ENCODE assay signal across 18 cellular contexts in the genomic region with DNA sequence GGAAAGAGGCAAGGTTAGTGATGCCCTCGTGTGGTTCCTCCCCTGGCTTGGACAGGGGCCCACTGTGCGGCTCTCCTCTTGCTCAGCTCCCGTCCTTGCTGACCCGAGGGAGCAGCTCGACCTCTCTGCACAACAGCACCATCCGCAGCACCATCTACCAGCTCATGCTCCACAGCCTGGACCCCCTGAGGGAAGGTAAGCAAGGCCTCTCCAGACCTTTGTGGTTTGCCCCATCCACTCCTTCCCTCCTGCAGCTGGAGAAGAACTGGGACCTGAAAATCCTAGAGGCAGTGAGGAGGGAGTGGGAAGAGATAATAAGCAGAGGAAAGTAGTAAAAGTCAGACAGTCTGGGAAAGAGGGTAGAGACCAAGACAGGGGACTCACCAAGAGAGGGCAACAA. TPM values are rescaled to one million over a fixed set of nuclear protein-coding genes. Genes with fewer than 3 reads are reported as not detected.
DNase-seq lines count a peak whose midpoint lies in the region; ATAC-seq, FAIRE-seq and TF ChIP-seq lines count a peak whose summit lies in the region.
"Had no signal": no experiment of that assay in that cellular context is flagged by ENCODE, and none has a peak within 500 bp of the region (broad histone marks: within the 10 kb centered on the region; RNA-seq: fewer than 3 reads in every experiment).

No MANE protein-coding gene starts in this region.

- no peaks in the 10 kb centered on the region for H3K9me3 Mint-ChIP-seq in activated CD4-positive, alpha-beta T cell treated with anti-CD3 and anti-CD28 coated beads for 36 hours (ENCODE audit: low read depth)
- H3K9me3 Mint-ChIP-seq: CD14-positive monocyte; CD8-positive, alpha-beta T cell had no signal

- POLR2A ChIA-PET in A549 (lab: Yijun Ruan, JAX): interaction anchor here (3.5 kb wide), 1 partner anchor 230 kb away, joined by 16 read pairs; a partner anchor contains a TSS
- POLR2A ChIA-PET in activated CD4-positive, alpha-beta T cell treated with anti-CD3 and anti-CD28 coated beads for 36 hours (lab: Charles Lee): interaction anchor here (0.5 kb wide), 1 partner anchor 9 kb away, joined by 5 read pairs; no protein-coding TSS in a partner anchor

- no peaks in the 10 kb centered on the region for H3K27me3 Mint-ChIP-seq in activated CD4-positive, alpha-beta T cell treated with anti-CD3 and anti-CD28 coated beads for 36 hours

- H3K4me3 ChIP-seq in A549 (no peak overlapping the region), astrocyte of the spinal cord (ENCODE audit: low read depth, low read length) (no peak overlapping the region)

- no peak overlapping the region for H3K4me3 Mint-ChIP-seq in activated CD4-positive, alpha-beta T cell treated with anti-CD3 and anti-CD28 coated beads for 36 hours
- H3K4me3 Mint-ChIP-seq: CD14-positive monocyte; CD8-positive, alpha-beta T cell had no signal

- ATAC-seq in A549: peak; percentile 5 to 17; a peak in 3 of 6 replicates
- ATAC-seq in activated CD4-positive, alpha-beta T cell treated with anti-CD3 and anti-CD28 coated beads for 36 hours: no peak

- no peak overlapping the region for H3K4me2 ChIP-seq in A549

- 50% methylated on average over 6 of the region's 6 CpGs for WGBS in A549 (ENCODE audit: missing lambda C conversion rate)

- H3K36me3 Mint-ChIP-seq in activated CD4-positive, alpha-beta T cell treated with anti-CD3 and anti-CD28 coated beads for 36 hours (ENCODE audit: low read depth): no peaks in the 10 kb centered on the region
- H3K36me3 Mint-ChIP-seq: CD14-positive monocyte; CD8-positive, alpha-beta T cell had no signal

- intact Hi-C loops in activated CD4-positive, alpha-beta T cell treated with anti-CD3 and anti-CD28 coated beads for 36 hours (cut with DNase I, micrococcal nuclease): loop anchor here (2.0 to 10.0 kb wide), 3 partner anchors 551 to 647 kb away; no protein-coding TSS in a partner anchor

- in situ Hi-C loops in GM13976 (cut with MboI; ENCODE audit: low sequenced_read_pairs, unreplicated experiment): loop anchor here (10.0 to 25.0 kb wide), 3 partner anchors 195 to 548 kb away; no protein-coding TSS in a partner anchor
- in situ Hi-C loops in astrocyte of the spinal cord (cut with HindIII; ENCODE audit: low sequenced_read_pairs): no loop called here

- TF ChIP-seq POLR2A in A549 (IDR thresholded peaks at IDR 0.05; ENCODE audit: low read length): no peak

- FAIRE-seq in A549 (lab: Jason Lieb, UNC): no peak
- FAIRE-seq: D721Med, G401.6, GM12891, GM19239, H54 had no signal

- H3K9me3 ChIP-seq in A549: no peaks in the 10 kb centered on the region

- no peak overlapping the region for H3K27ac ChIP-seq in A549
- H3K27ac ChIP-seq: HL-60 had no signal

- TF ChIP-seq RAD21 in A549 (conservative IDR thresholded peaks at IDR 0.05 in 1 of 2, IDR thresholded peaks at IDR 0.05 in 1 of 2): no peak

- TF ChIP-seq CTCF in A549 (IDR thresholded peaks at IDR 0.05) (no peak), GM13976 (IDR thresholded peaks at IDR 0.05; ENCODE audit: borderline replicate concordance, control extremely low read depth, extremely low read depth, insufficient read depth, missing control alignments) (no peak), astrocyte of the spinal cord (IDR thresholded peaks at IDR 0.05; ENCODE audit: low read depth, low read length) (peak; percentile 1)

- H3K4me1 Mint-ChIP-seq in activated CD4-positive, alpha-beta T cell treated with anti-CD3 and anti-CD28 coated beads for 36 hours: peaks cover 10% of the 10 kb centered on the region

- TF ChIP-seq EP300 in A549 (IDR thresholded peaks at IDR 0.05): no peak

- CTCF ChIA-PET in A549 (lab: Yijun Ruan, JAX): interaction anchor here (0.6 to 13.4 kb wide), 50 partner anchors 14 to 705 kb away, joined by 3 to 229 read pairs (median 6); a partner anchor contains a TSS
- CTCF ChIA-PET in activated CD4-positive, alpha-beta T cell treated with anti-CD3 and anti-CD28 coated beads for 36 hours (lab: Charles Lee): interaction anchor here (0.6 to 2.0 kb wide), 10 partner anchors 10 to 342 kb away, joined by 3 to 12 read pairs (median 3); a partner anchor contains a TSS

- DNase-seq in A549 (ENCODE audit: low read depth in 1 of 2, low spot score in 1 of 2): no peak
- peak; percentile 11 for DNase-seq in GM13976 (ENCODE audit: low spot score)
- no peak for DNase-seq in astrocyte of the spinal cord (ENCODE audit: low read depth, low spot score)
- DNase-seq in smooth muscle cell of the brain vasculature (ENCODE audit: low read depth, low spot score): peak; percentile 64
- DNase-seq in activated CD4-positive, alpha-beta T cell treated with anti-CD3 and anti-CD28 coated beads for 36 hours: no peak
- no peak for DNase-seq in UCSD-AML1 (lab: John Stamatoyannopoulos, UW; ENCODE audit: unreplicated experiment)
- DNase-seq: CD8-positive, alpha-beta T cell; COR-L47; DMS153; DMS79 treated with DMSO at 0.1 percent for 48 hours; EL had no signal

- H3K27ac Mint-ChIP-seq in activated CD4-positive, alpha-beta T cell treated with anti-CD3 and anti-CD28 coated beads for 36 hours: no peak overlapping the region
- H3K27ac Mint-ChIP-seq: CD8-positive, alpha-beta T cell had no signal

- H3K4me1 ChIP-seq in A549: peaks cover 9% of the 10 kb centered on the region

TF ChIP-seq in A549, 52 proteins besides CTCF, POLR2A, EP300 and RAD21:
- TF ChIP-seq CBX8 (IDR thresholded peaks at IDR 0.05) (no peak), CHD2 (IDR thresholded peaks at IDR 0.05; ENCODE audit: low read length, partially characterized antibody) (no peak), GATA3 (IDR thresholded peaks at IDR 0.05; ENCODE audit: borderline replicate concordance) (no peak), HOXB5 (CRISPR knock-in tag; IDR thresholded peaks at IDR 0.05) (no peak), HOXA7 (CRISPR knock-in tag; IDR thresholded peaks at IDR 0.05) (no peak), HEYL (CRISPR knock-in tag; IDR thresholded peaks at IDR 0.05) (no peak), KDM5A (IDR thresholded peaks at IDR 0.05) (no peak), SREBF2 (IDR thresholded peaks at IDR 0.05) (no peak)
- TF ChIP-seq, protein P1, sequence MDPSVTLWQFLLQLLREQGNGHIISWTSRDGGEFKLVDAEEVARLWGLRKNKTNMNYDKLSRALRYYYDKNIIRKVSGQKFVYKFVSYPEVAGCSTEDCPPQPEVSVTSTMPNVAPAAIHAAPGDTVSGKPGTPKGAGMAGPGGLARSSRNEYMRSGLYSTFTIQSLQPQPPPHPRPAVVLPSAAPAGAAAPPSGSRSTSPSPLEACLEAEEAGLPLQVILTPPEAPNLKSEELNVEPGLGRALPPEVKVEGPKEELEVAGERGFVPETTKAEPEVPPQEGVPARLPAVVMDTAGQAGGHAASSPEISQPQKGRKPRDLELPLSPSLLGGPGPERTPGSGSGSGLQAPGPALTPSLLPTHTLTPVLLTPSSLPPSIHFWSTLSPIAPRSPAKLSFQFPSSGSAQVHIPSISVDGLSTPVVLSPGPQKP (IDR thresholded peaks at IDR 0.05; ENCODE audit: low read depth, low read length): no peak

RNA-seq across cellular contexts. Expression of a gene that starts 17.8 kb away (rescaled TPM):
- polyA plus RNA-seq in A549 (2011; rRNA removed) (6.8 and 7.0 TPM in 2 replicates), A549 (2017; fragmentation: RNase III; extraction: RNeasy Plus Mini Kit Qiagen cat#74134 plus additional on column Dnase treatment) (5.2 to 6.4 TPM (median 5.9 TPM) in 3 replicates)
- 1.7 and 2.4 TPM in 2 replicates for polyA plus RNA-seq in A549 (2012; cell fraction: cytosol; rRNA removed)
- 1.9 and 2.1 TPM in 2 replicates for polyA plus RNA-seq in A549 (2012; cell fraction: nucleus; rRNA removed)
- polyA minus RNA-seq in A549 (2011; rRNA and poly(A)+ RNA removed): 8.6 and 8.7 TPM in 2 replicates
- 1 to 10 TPM; 8.0 to 9.5 TPM for total RNA-seq in activated CD4-positive, alpha-beta T cell treated with anti-CD3 and anti-CD28 coated beads for 36 hours

RNA-seq across cellular contexts. Expression of a gene that starts 28.6 kb away (rescaled TPM):
- polyA plus RNA-seq in A549 (2011; rRNA removed) (81.4 and 82.1 TPM in 2 replicates), A549 (2017; fragmentation: RNase III; extraction: RNeasy Plus Mini Kit Qiagen cat#74134 plus additional on column Dnase treatment) (36.6 to 40.0 TPM (median 38.1 TPM) in 3 replicates)
- polyA plus RNA-seq in A549 (2012; cell fraction: cytosol; rRNA removed): 41.1 and 47.1 TPM in 2 replicates
- polyA plus RNA-seq in A549 (2012; cell fraction: nucleus; rRNA removed): 41.1 and 51.9 TPM in 2 replicates
- 56.3 and 68.0 TPM in 2 replicates for polyA minus RNA-seq in A549 (2011; rRNA and poly(A)+ RNA removed)
- total RNA-seq in activated CD4-positive, alpha-beta T cell treated with anti-CD3 and anti-CD28 coated beads for 36 hours: 10 to 100 TPM; 49.2 to 59.8 TPM

Comparison
In these comparisons a context has a peak if more than half of its experiments do, and no peak if none do; other contexts are left out.
1. DNase-seq: peak in GM13976 (single experiment) and smooth muscle cell of the brain vasculature (single experiment); none in A549 (0 of 2), astrocyte of the spinal cord (single experiment), activated CD4-positive, alpha-beta T cell treated with anti-CD3 and anti-CD28 coated beads for 36 hours (single experiment) and UCSD-AML1 (single experiment).